Comparison of ENCODE assay signal across 2 cellular contexts in genomic region chr19:2578911-2579677, GRCh38.
TF ChIP-seq lines count a peak whose summit lies in the region.

No MANE protein-coding gene starts in this region.

TF ChIP-seq in A549, 52 proteins besides CTCF, POLR2A, EP300 and RAD21 (continued from another document):
- TF ChIP-seq HES2 (IDR thresholded peaks at IDR 0.05) (no peak), RCOR1 (IDR thresholded peaks at IDR 0.05; ENCODE audit: low read depth, low read length) (no peak), ZC3H11A (IDR thresholded peaks at IDR 0.05) (no peak), E2F6 (IDR thresholded peaks at IDR 0.05; ENCODE audit: borderline replicate concordance, low read depth) (peak; percentile 53; the same call in 1 of the 2 replicates), SMC3 (IDR thresholded peaks at IDR 0.05) (peak; percentile 92), RFX5 (IDR thresholded peaks at IDR 0.05) (no peak), CEBPB (IDR thresholded peaks at IDR 0.05) (peak in 1 of 2 experiments; percentile 43; a peak in 2 of 4 replicates), HMGXB4 (CRISPR knock-in tag; IDR thresholded peaks at IDR 0.05; ENCODE audit: borderline replicate concordance) (no peak), HOXB13 (CRISPR knock-in tag; IDR thresholded peaks at IDR 0.05; ENCODE audit: low read depth) (no peak), ZNF302 (CRISPR knock-in tag; IDR thresholded peaks at IDR 0.05) (no peak), NPAS2 (CRISPR knock-in tag; IDR thresholded peaks at IDR 0.05; ENCODE audit: borderline replicate concordance) (no peak), FOSL2 (IDR thresholded peaks at IDR 0.05) (no peak), FOSL2 (CRISPR knock-in tag; IDR thresholded peaks at IDR 0.05) (peak; percentile 33; the same call in 1 of the 2 replicates), ESRRA (IDR thresholded peaks at IDR 0.05; ENCODE audit: borderline replicate concordance, low read length) (peak; percentile 46; the same call in 1 of the 2 replicates), TP53 (CRISPR knock-in tag; IDR thresholded peaks at IDR 0.05) (no peak), CBX8 (IDR thresholded peaks at IDR 0.05) (no peak), KDM5A (IDR thresholded peaks at IDR 0.05) (no peak), JUNB (IDR thresholded peaks at IDR 0.05) (0 out of 2 replicates have a peak, but pooled peaks have one; percentile 35), USF2 (IDR thresholded peaks at IDR 0.05) (peak; percentile 79), CHD4 (IDR thresholded peaks at IDR 0.05; ENCODE audit: borderline replicate concordance) (no peak), PHF8 (IDR thresholded peaks at IDR 0.05; ENCODE audit: borderline replicate concordance, low read depth) (no peak), FOXS1 (CRISPR knock-in tag; IDR thresholded peaks at IDR 0.05) (no peak), SREBF2 (IDR thresholded peaks at IDR 0.05) (no peak), TFCP2L1 (CRISPR knock-in tag; IDR thresholded peaks at IDR 0.05) (no peak), JUN (IDR thresholded peaks at IDR 0.05) (peak; percentile 60 to 80; a peak in 4 of 5 replicates), GATA3 (IDR thresholded peaks at IDR 0.05; ENCODE audit: borderline replicate concordance) (peak; percentile 55), NFE2L2 (conservative IDR thresholded peaks at IDR 0.05; ENCODE audit: low read length) (no peak), MAX (IDR thresholded peaks at IDR 0.05) (peak; percentile 93), HOXA7 (CRISPR knock-in tag; IDR thresholded peaks at IDR 0.05) (no peak), PBX3 (IDR thresholded peaks at IDR 0.05) (no peak)

TF ChIP-seq in GM23338, 12 proteins besides CTCF, POLR2A, EP300 and RAD21 (continued from another document):
- TF ChIP-seq ZNF462 (CRISPR knock-in tag; IDR thresholded peaks at IDR 0.05), result no peak
- no peak for TF ChIP-seq EZH2phosphoT487 (IDR thresholded peaks at IDR 0.05; ENCODE audit: unreplicated experiment)
- 0 out of 2 replicates have a peak, but pooled peaks have one; percentile 10 for TF ChIP-seq CREB1 (CRISPR knock-in tag; IDR thresholded peaks at IDR 0.05; ENCODE audit: low read depth)
- TF ChIP-seq JUNB (IDR thresholded peaks at IDR 0.05; ENCODE audit: unreplicated experiment), result no peak
- no peak for TF ChIP-seq REST (IDR thresholded peaks at IDR 0.05; ENCODE audit: unreplicated experiment)
- no peak for TF ChIP-seq ZNF114 (CRISPR knock-in tag; IDR thresholded peaks at IDR 0.05)
